ENCODE assay signal across 15 cellular contexts in the genomic region with DNA sequence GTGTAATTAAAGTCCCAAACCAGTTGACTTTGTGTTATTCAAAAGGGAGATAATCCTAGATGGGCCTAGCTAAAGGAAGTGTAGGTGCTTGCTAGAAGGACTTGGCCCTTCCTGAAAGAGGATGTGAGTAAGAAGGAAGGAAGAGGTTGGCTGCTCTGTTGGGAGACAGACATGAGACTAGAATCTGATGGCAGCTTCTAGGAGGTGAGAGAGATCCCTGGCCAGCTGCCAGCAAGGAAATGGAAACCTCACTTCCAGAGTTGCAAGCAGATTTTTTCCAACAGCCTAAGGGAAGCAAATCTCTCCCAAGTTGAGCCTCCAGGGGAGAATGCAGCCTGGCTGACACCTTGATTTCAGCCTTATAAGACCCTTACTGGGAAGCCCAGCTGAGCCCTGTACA.
DNase-seq lines count a peak whose midpoint lies in the region; ATAC-seq and TF ChIP-seq lines count a peak whose summit lies in the region.
"Had no signal": no experiment of that assay in that cellular context is flagged by ENCODE, and none has a peak within 500 bp of the region (broad histone marks: within the 10 kb centered on the region; RNA-seq: fewer than 3 reads in every experiment).

No MANE protein-coding gene starts in this region.

- DNase-seq in Daoy (ENCODE audit: low read depth): peak; percentile 27
- DNase-seq in LoVo (ENCODE audit: low spot score): peak; percentile 2
- peak; percentile 92 for DNase-seq in kidney tubule cell (ENCODE audit: low spot score)
- DNase-seq in NCI-H1417 (lab: John Stamatoyannopoulos, UW): no peak
- DNase-seq in activated CD4-positive, alpha-beta T cell treated with anti-CD3 and anti-CD28 coated beads for 48 hours: no peak
- DNase-seq: activated CD4-positive, alpha-beta T cell treated with anti-CD3 and anti-CD28 coated beads for 4 hours; activated naive CD4-positive, alpha-beta T cell treated with anti-CD3 and anti-CD28 coated beads for 36 hours; Caco-2; NCI-H187 treated with DMSO at 0.1 percent for 48 hours; trophoblast cell had no signal

- peaks cover 0 to 9% (median 0%) of the 10 kb centered on the region in 5 experiments for H3K9me3 Mint-ChIP-seq in brain
- H3K9me3 Mint-ChIP-seq: activated naive CD4-positive, alpha-beta T cell treated with anti-CD3 and anti-CD28 coated beads for 36 hours; dendritic cell treated with granulocyte-macrophage colony-stimulating factor and Interleukin-4, amounts not matched to agents 40 ng/mL and 50 ng/mL, for 4 days; HFFc6 had no signal

- no peak overlapping the region for H3K4me3 Mint-ChIP-seq in brain
- H3K4me3 Mint-ChIP-seq: activated naive CD4-positive, alpha-beta T cell treated with anti-CD3 and anti-CD28 coated beads for 36 hours; dendritic cell treated with granulocyte-macrophage colony-stimulating factor and Interleukin-4, amounts not matched to agents 40 ng/mL and 50 ng/mL, for 4 days; HFFc6 had no signal

- no peak for TF ChIP-seq CTCF in brain (conservative IDR thresholded peaks at IDR 0.05)

- H3K36me3 Mint-ChIP-seq in brain: no peaks in the 10 kb centered on the region

- ATAC-seq in HG02623 (IDR thresholded peaks at IDR 0.05; ENCODE audit: unreplicated experiment) (no peak), HG03378 (IDR thresholded peaks at IDR 0.05; ENCODE audit: unreplicated experiment) (no peak)

- H3K27me3 Mint-ChIP-seq in brain: no peaks in the 10 kb centered on the region

- peak overlapping the region in 4 of 5 experiments; percentile 61 to 93 (median 68) for H3K27ac Mint-ChIP-seq in brain
- H3K27ac Mint-ChIP-seq: activated naive CD4-positive, alpha-beta T cell treated with anti-CD3 and anti-CD28 coated beads for 36 hours; dendritic cell treated with granulocyte-macrophage colony-stimulating factor and Interleukin-4, amounts not matched to agents 40 ng/mL and 50 ng/mL, for 4 days had no signal

- H3K4me1 Mint-ChIP-seq in brain: peaks cover 71% of the 10 kb centered on the region

Comparison
In these comparisons a context has a peak if more than half of its experiments do, and no peak if none do; other contexts are left out.
1. DNase-seq: peak in Daoy (single experiment), LoVo (single experiment) and kidney tubule cell (single experiment); none in NCI-H1417 (0 of 3) and activated CD4-positive, alpha-beta T cell treated with anti-CD3 and anti-CD28 coated beads for 48 hours (single experiment).